Comparison of ENCODE assay signal across 32 cellular contexts in genomic region chr5:95788493-95788892, GRCh38.
"Had no signal": no experiment of that assay in that cellular context is flagged by ENCODE, and none has a peak within 500 bp of the region (broad histone marks: within the 10 kb centered on the region; RNA-seq: fewer than 3 reads in every experiment).

No MANE protein-coding gene starts in this region.

- H3K27ac ChIP-seq: adrenal gland, body of pancreas, breast epithelium, KMS-11, RWPE1 had no signal

- H3K4me1 ChIP-seq: body of pancreas, breast epithelium had no signal

- H3K4me2 ChIP-seq: KMS-11 had no signal

- H3K9ac ChIP-seq: KMS-11 had no signal

- H3K4me3 ChIP-seq: adrenal gland, body of pancreas, breast epithelium had no signal

- H3K36me3 ChIP-seq: breast epithelium had no signal

- H3K27me3 ChIP-seq: adrenal gland, body of pancreas, breast epithelium had no signal

- DNase-seq: activated CD4-positive, alpha-beta T cell treated with anti-CD3 and anti-CD28 coated beads for 36 hours; activated CD4-positive, alpha-beta T cell treated with anti-CD3 and anti-CD28 coated beads, Interleukin-2, amount 10 ng/mL, durations not matched to agents 7 days and 5 days; activated CD4-positive, alpha-beta T cell treated with anti-CD3 and anti-CD28 coated beads, Interleukin-2, amount 50 U/mL, for 48 hours; activated CD8-positive, alpha-beta T cell treated with anti-CD3 and anti-CD28 coated beads, Interleukin-2, amount 10 ng/mL, durations not matched to agents 7 days and 5 days; activated gamma-delta T cell treated with Interleukin-2 at 50 U/mL for 16 hours; activated naive CD4-positive, alpha-beta T cell treated with anti-CD3 and anti-CD28 coated beads for 36 hours; activated T-cell treated with anti-CD3 and anti-CD28 coated beads, Interleukin-2, amount 50 U/mL, for 24 hours; adrenal gland; body of pancreas; caudate nucleus; cerebellar nuclear complex; MM.1S; MV-4-11; NCI-H1092; NCI-H1436 treated with DMSO at 0.1 percent for 48 hours; NCI-H187; NCI-H2081; NCI-H226; NCI-H524 treated with DMSO at 0.1 percent for 48 hours; NK-92 treated with Interleukin-12 subunit alpha and Interleukin-12 subunit beta, amount 100 ng/mL, for 24 hours; PC-3; SIG-M5 had no signal

- H3K9me3 ChIP-seq: adrenal gland, body of pancreas, breast epithelium had no signal

- ATAC-seq: activated CD4-positive, alpha-beta T cell treated with anti-CD3 and anti-CD28 coated beads for 36 hours; activated CD4-positive, CD25-positive, alpha-beta regulatory T cell treated with anti-CD3 and anti-CD28 coated beads, Interleukin-2, amount 50 U/mL, for 24 hours; activated CD8-positive, alpha-beta T cell treated with anti-CD3 and anti-CD28 coated beads, Interleukin-2, amount 10 ng/mL, durations not matched to agents 7 days and 5 days; activated naive CD4-positive, alpha-beta T cell treated with anti-CD3 and anti-CD28 coated beads, Interleukin-2, amount 50 U/mL, for 72 hours; body of pancreas; PC-3; Right ventricle myocardium inferior; WTC11 had no signal

- FAIRE-seq: astrocyte, RCC 7860, TTC549 had no signal
